36 cellular contexts compared by ENCODE assay signal in the genomic region with DNA sequence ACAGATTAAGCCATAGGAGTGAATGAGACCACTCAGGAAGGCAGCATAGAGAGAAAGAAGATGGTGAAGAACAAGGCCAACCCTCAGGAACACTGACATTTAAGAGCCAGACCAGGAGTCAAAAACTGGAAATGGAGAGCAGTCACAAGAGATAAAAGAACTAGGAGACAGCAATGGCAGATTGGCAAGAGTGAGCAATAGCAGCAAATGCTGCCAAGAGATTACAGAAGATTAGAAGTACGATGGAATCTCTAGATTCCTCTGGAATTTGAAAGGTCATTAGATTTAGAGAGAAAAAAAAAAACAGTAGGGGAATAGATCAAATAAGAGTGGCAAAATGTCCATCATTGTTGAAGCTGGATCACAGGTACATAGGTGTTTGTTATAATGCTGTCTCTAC.
"Had no signal": no experiment of that assay in that cellular context is flagged by ENCODE, and none has a peak within 500 bp of the region (broad histone marks: within the 10 kb centered on the region; RNA-seq: fewer than 3 reads in every experiment).

No MANE protein-coding gene starts in this region.

- H3K9me3 ChIP-seq: Peyer's patch, SJSA1 had no signal

- H3K27ac ChIP-seq: brain microvascular endothelial cell, Peyer's patch, SJSA1, VCaP had no signal

- H3K27me3 ChIP-seq: brain microvascular endothelial cell, Peyer's patch, SJSA1 had no signal

- DNase-seq: activated B cell treated with CpG ODN at 0.5 μM for 24 hours; activated CD4-positive, alpha-beta memory T cell treated with anti-CD3 and anti-CD28 coated beads, Interleukin-2, amount 10 ng/mL, durations not matched to agents 7 days and 5 days; activated CD4-positive, alpha-beta T cell treated with anti-CD3 and anti-CD28 coated beads for 4 hours; activated CD4-positive, CD25-positive, alpha-beta regulatory T cell treated with anti-CD3 and anti-CD28 coated beads, Interleukin-2, amount 50 U/mL, for 72 hours; activated CD8-positive, alpha-beta memory T cell treated with anti-CD3 and anti-CD28 coated beads for 24 hours; activated CD8-positive, alpha-beta memory T cell treated with anti-CD3 and anti-CD28 coated beads, Interleukin-2, amount 10 ng/mL, durations not matched to agents 7 days and 5 days; activated CD8-positive, alpha-beta memory T cell treated with anti-CD3 and anti-CD28 coated beads, Interleukin-2, amount 50 U/mL, for 48 hours; activated effector memory CD4-positive, alpha-beta T cell treated with Interleukin-2 at 50 U/mL for 16 hours; activated naive CD4-positive, alpha-beta T cell treated with anti-CD3 and anti-CD28 coated beads, Interleukin-2, amount 10 ng/mL, durations not matched to agents 7 days and 5 days; activated T-cell treated with anti-CD3 and anti-CD28 coated beads, Interleukin-2, amount 50 U/mL, for 48 hours; amniotic stem cell; aorta; brain microvascular endothelial cell; central memory CD4-positive, alpha-beta T cell; MM.1S; MV-4-11; NCI-H1092; NCI-H1436 treated with DMSO at 0.1 percent for 48 hours; NCI-H1694 treated with DMSO at 0.1 percent for 48 hours; NCI-H2029 treated with DMSO at 0.1 percent for 48 hours; NCI-H2107; NCI-H2171; NCI-H510A; NCI-H526; NCI-H748 treated with DMSO at 0.1 percent for 48 hours; NK-92 treated with Interleukin-12 subunit alpha and Interleukin-12 subunit beta, amount 100 ng/mL, for 24 hours; PC-3; Peyer's patch; RPMI8226; SHP77 treated with DMSO at 0.1 percent for 48 hours; SW 1271; T-helper 1 cell; T-helper 2 cell; T-helper 9 cell had no signal

- H3K4me1 ChIP-seq: Peyer's patch, SJSA1 had no signal

- H3K4me3 ChIP-seq: Peyer's patch, SJSA1 had no signal

- ATAC-seq: activated CD8-positive, alpha-beta memory T cell treated with anti-CD3 and anti-CD28 coated beads, Interleukin-2, amount 10 ng/mL, durations not matched to agents 7 days and 5 days; PC-3 had no signal

- H3K36me3 ChIP-seq: brain microvascular endothelial cell, Peyer's patch, SJSA1 had no signal
